8 cellular contexts compared by ENCODE assay signal in the genomic region with DNA sequence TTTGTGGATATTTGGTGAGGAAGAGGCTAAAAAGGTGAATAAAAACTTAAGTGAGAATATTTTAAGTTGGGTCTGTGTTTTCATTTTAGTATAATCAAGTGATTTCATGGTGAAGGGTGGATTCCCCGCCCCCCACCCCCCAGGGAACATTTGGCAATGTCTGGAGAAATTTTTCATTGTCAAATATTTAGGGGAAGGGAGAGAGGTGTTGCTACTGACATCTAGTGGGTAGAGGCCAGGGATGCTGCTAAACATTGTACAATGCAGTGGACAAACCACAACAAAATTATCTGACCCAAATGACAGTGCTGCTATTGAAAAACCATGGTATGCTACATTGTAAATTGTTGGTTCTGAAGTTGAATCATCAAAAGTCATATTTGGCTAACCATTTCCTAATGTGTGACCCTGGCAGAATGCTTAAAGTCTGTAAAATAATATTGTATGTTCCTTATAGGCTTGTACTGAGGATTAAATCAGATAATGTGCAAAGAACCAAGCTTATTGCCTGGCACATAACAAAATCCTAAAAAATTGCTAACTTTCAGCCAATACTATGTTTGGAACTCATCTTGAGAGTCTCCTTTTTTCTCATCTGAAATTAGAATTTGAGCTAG. TPM values are rescaled to one million over a fixed set of nuclear protein-coding genes. Genes with fewer than 3 reads are reported as not detected.
DNase-seq lines count a peak whose midpoint lies in the region; ATAC-seq and TF ChIP-seq lines count a peak whose summit lies in the region.

No MANE protein-coding gene starts in this region.

- H3K36me3 ChIP-seq in SK-N-SH (replicated peaks in 1 of 2; ENCODE audit: control insufficient read depth in 1 of 2, insufficient read depth in 2 of 2, low read length in 1 of 2): peaks cover 27 to 72% of the 10 kb centered on the region in 2 experiments

- CTCF ChIA-PET in SK-N-SH (lab: Yijun Ruan, JAX): interaction anchor here (0.7 to 2.2 kb wide), 8 partner anchors 9 to 53 kb away, joined by 3 to 16 read pairs (median 4); a partner anchor contains a TSS

- H3K27me3 ChIP-seq in SK-N-SH (ENCODE audit: insufficient read depth): no peaks in the 10 kb centered on the region

- peaks cover 99% of the 10 kb centered on the region for H3K79me2 ChIP-seq in SK-N-SH (ENCODE audit: insufficient read depth)

- peaks cover 47% of the 10 kb centered on the region for H4K20me1 ChIP-seq in SK-N-SH (ENCODE audit: insufficient read depth)

- no peak overlapping the region for H3K9ac ChIP-seq in SK-N-SH

- in situ Hi-C loops in GM13977 (cut with MboI; ENCODE audit: low pct_unique_long_range_greater_than_20kb, low sequenced_read_pairs, unreplicated experiment): no loop called here

- H3K4me3 ChIP-seq in SK-N-SH (ENCODE audit: low read depth in 2 of 2, low read length in 1 of 2): no peak overlapping the region

- no peaks in the 10 kb centered on the region for H3K9me2 ChIP-seq in SK-N-SH

- peak overlapping the region; percentile 3 to 42; a peak in 2 of 4 replicates for H3K27ac ChIP-seq in SK-N-SH (ENCODE audit: low read depth in 2 of 2, low read length in 1 of 2)

- ATAC-seq in HG03460 (IDR thresholded peaks at IDR 0.05; ENCODE audit: unreplicated experiment) (no peak), HG03039 (IDR thresholded peaks at IDR 0.05; ENCODE audit: unreplicated experiment) (no peak)

- no peak overlapping the region for H2AFZ ChIP-seq in SK-N-SH (ENCODE audit: low read depth)

- DNase-seq in AG20443 (ENCODE audit: low spot score) (peak; percentile 45), GM13977 (ENCODE audit: low spot score) (no peak), SK-N-SH (peak; percentile 40), hepatic stellate cell (ENCODE audit: low spot score) (peak; percentile 35), NCI-H128 (lab: John Stamatoyannopoulos, UW; ENCODE audit: unreplicated experiment) (no peak)
- no peak for DNase-seq in activated CD8-positive, alpha-beta memory T cell treated with anti-CD3 and anti-CD28 coated beads for 24 hours

- peak; percentile 48 for TF ChIP-seq RAD21 in SK-N-SH (IDR thresholded peaks at IDR 0.05; ENCODE audit: low read length)

- no peaks in the 10 kb centered on the region for H3K9me3 ChIP-seq in SK-N-SH

- H3K4me1 ChIP-seq in SK-N-SH (ENCODE audit: control insufficient read depth in 1 of 2, insufficient read depth in 2 of 2, low read depth in 1 of 2, low read length in 1 of 2): peaks cover 6 to 24% of the 10 kb centered on the region in 2 experiments

- 63% methylated on average over 1 of the region's 1 CpG for WGBS in SK-N-SH (ENCODE audit: low lambda C conversion rate)

- peak overlapping the region; percentile 38; the same call in 1 of the 2 replicates for H3K4me2 ChIP-seq in SK-N-SH

- TF ChIP-seq EP300 in SK-N-SH (IDR thresholded peaks at IDR 0.05; ENCODE audit: borderline replicate concordance in 1 of 2, low read depth in 1 of 2, low read length in 1 of 2): no peak

- POLR2A ChIA-PET in SK-N-SH (lab: Yijun Ruan, JAX): no interaction called here

- TF ChIP-seq CTCF in GM13977 (IDR thresholded peaks at IDR 0.05; ENCODE audit: extremely low read depth, insufficient read depth, missing control alignments): peak; percentile 41
- TF ChIP-seq CTCF in SK-N-SH (IDR thresholded peaks at IDR 0.05): peak; percentile 67

- peaks cover 18% of the 10 kb centered on the region for H3F3A ChIP-seq in SK-N-SH (replicated peaks; ENCODE audit: insufficient read depth)

TF ChIP-seq in SK-N-SH, 30 proteins besides CTCF, POLR2A, EP300 and RAD21:
- TF ChIP-seq, protein P1, sequence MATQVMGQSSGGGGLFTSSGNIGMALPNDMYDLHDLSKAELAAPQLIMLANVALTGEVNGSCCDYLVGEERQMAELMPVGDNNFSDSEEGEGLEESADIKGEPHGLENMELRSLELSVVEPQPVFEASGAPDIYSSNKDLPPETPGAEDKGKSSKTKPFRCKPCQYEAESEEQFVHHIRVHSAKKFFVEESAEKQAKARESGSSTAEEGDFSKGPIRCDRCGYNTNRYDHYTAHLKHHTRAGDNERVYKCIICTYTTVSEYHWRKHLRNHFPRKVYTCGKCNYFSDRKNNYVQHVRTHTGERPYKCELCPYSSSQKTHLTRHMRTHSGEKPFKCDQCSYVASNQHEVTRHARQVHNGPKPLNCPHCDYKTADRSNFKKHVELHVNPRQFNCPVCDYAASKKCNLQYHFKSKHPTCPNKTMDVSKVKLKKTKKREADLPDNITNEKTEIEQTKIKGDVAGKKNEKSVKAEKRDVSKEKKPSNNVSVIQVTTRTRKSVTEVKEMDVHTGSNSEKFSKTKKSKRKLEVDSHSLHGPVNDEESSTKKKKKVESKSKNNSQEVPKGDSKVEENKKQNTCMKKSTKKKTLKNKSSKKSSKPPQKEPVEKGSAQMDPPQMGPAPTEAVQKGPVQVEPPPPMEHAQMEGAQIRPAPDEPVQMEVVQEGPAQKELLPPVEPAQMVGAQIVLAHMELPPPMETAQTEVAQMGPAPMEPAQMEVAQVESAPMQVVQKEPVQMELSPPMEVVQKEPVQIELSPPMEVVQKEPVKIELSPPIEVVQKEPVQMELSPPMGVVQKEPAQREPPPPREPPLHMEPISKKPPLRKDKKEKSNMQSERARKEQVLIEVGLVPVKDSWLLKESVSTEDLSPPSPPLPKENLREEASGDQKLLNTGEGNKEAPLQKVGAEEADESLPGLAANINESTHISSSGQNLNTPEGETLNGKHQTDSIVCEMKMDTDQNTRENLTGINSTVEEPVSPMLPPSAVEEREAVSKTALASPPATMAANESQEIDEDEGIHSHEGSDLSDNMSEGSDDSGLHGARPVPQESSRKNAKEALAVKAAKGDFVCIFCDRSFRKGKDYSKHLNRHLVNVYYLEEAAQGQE (IDR thresholded peaks at IDR 0.05; ENCODE audit: low read depth, low read length): no peak
- TF ChIP-seq RFX5 (IDR thresholded peaks at IDR 0.05; ENCODE audit: low read length) (no peak), SMC3 (IDR thresholded peaks at IDR 0.05; ENCODE audit: low read depth, low read length) (peak; percentile 15; the same call in 1 of the 2 replicates), MEF2A (IDR thresholded peaks at IDR 0.05; ENCODE audit: borderline replicate concordance, low read depth) (no peak), CHD2 (IDR thresholded peaks at IDR 0.05; ENCODE audit: low read length, partially characterized antibody) (peak; percentile 22)
- TF ChIP-seq, protein P2, sequence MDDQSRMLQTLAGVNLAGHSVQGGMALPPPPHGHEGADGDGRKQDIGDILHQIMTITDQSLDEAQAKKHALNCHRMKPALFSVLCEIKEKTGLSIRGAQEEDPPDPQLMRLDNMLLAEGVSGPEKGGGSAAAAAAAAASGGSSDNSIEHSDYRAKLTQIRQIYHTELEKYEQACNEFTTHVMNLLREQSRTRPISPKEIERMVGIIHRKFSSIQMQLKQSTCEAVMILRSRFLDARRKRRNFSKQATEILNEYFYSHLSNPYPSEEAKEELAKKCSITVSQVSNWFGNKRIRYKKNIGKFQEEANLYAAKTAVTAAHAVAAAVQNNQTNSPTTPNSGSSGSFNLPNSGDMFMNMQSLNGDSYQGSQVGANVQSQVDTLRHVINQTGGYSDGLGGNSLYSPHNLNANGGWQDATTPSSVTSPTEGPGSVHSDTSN (IDR thresholded peaks at IDR 0.05): no peak

RNA-seq across cellular contexts. Expression of a gene that starts 5.6 kb away (rescaled TPM):
- 21.8 and 34.3 TPM in 2 replicates for polyA plus RNA-seq in SK-N-SH (2012; rRNA removed)
- polyA plus RNA-seq in SK-N-SH (2012; cell fraction: cytosol; rRNA removed): 33.9 and 36.8 TPM in 2 replicates
- polyA plus RNA-seq in SK-N-SH (2012; cell fraction: nucleus; rRNA removed): 21.9 and 53.1 TPM in 2 replicates

RNA-seq across cellular contexts. Expression of a gene that starts 22.8 kb away (rescaled TPM):
- 93.9 and 112 TPM in 2 replicates for polyA plus RNA-seq in SK-N-SH (2012; rRNA removed)
- 60.6 and 81.9 TPM in 2 replicates for polyA plus RNA-seq in SK-N-SH (2012; cell fraction: cytosol; rRNA removed)
- 61.0 and 63.9 TPM in 2 replicates for polyA plus RNA-seq in SK-N-SH (2012; cell fraction: nucleus; rRNA removed)

RNA-seq across cellular contexts. Expression of a gene that starts 53.5 kb away (rescaled TPM):
- 5.1 and 6.2 TPM in 2 replicates for polyA plus RNA-seq in SK-N-SH (2012; rRNA removed)
- polyA plus RNA-seq in SK-N-SH (2012; cell fraction: cytosol; rRNA removed): 7.5 and 7.7 TPM in 2 replicates
- polyA plus RNA-seq in SK-N-SH (2012; cell fraction: nucleus; rRNA removed): 6.9 and 8.8 TPM in 2 replicates

Comparison
In these comparisons a context has a peak if more than half of its experiments do, and no peak if none do; other contexts are left out.
1. DNase-seq: peak in AG20443 (single experiment), SK-N-SH (single experiment) and hepatic stellate cell (single experiment); none in GM13977 (single experiment), activated CD8-positive, alpha-beta memory T cell treated with anti-CD3 and anti-CD28 coated beads for 24 hours (single experiment) and NCI-H128 (single experiment).